8 cellular contexts compared by ENCODE assay signal in the genomic region with DNA sequence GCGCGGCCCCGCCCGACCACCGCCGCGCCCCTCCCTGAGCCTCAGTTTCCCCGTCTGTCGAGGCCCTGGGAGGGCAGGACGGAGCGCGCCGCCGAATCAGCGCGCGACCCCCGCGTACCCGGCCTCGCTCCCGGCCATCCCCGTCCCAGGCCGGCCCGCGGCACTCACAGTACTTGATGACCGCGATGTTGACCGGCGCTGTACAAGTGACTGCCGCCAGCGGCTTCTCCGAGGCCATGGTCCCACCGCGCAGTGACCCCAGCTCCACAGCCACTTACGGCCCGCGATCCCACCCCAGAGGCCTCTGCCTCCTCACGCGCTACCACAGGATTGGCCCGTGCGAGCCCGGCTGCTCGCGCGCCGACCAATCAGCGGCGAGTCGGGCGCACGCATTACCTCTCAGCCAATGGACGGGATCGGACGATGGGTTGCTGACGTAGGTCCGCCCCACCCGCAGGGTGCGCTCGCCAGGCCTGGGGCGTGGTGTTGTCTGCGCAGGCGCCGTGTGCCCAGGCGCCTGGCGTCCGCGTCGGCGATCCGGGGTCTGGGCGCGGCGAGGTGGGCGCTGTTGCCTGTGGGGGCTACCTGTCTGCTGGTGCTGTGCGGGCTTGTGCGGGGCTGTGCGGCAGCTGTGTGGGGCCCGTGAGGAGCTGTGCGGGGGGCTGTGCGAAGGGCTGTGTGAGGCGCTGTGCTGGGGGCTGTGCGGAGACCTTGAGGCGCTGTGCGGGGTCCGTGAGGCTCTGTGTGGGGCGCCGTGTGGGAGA. TPM values are rescaled to one million over a fixed set of nuclear protein-coding genes. Genes with fewer than 3 reads are reported as not detected.
DNase-seq lines count a peak whose midpoint lies in the region; ATAC-seq and TF ChIP-seq lines count a peak whose summit lies in the region.

A gene with protein sequence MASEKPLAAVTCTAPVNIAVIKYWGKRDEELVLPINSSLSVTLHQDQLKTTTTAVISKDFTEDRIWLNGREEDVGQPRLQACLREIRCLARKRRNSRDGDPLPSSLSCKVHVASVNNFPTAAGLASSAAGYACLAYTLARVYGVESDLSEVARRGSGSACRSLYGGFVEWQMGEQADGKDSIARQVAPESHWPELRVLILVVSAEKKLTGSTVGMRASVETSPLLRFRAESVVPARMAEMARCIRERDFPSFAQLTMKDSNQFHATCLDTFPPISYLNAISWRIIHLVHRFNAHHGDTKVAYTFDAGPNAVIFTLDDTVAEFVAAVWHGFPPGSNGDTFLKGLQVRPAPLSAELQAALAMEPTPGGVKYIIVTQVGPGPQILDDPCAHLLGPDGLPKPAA (minus strand): TSS at position 249 of the 764 bp plus-strand sequence. CDS start 11 bp downstream, at position 238.

- H3K4me1 Mint-ChIP-seq in GM23338: peaks cover 15% of the 10 kb centered on the region; the same call in 2 of the 3 replicates
- peaks cover 19% of the 10 kb centered on the region for H3K4me1 Mint-ChIP-seq in activated T-helper 2 cell treated with anti-CD3 and anti-CD28 coated beads, Interferon-gamma antibody, Interleukin-2, Interleukin-4, amounts not matched to agents 10 μg/mL and 5 μg/mL and 100 μg/mL, durations not matched to agents 14 hours and 24 hours and 36 hours (ENCODE audit: low read depth)
- peaks cover 12 to 28% of the 10 kb centered on the region in 2 donors for H3K4me1 Mint-ChIP-seq in natural killer cell

- peak within 1 kb of the TSS; percentile 90 for H3K4me3 ChIP-seq in GM23338
- peak within 1 kb of the TSS; percentile 92 for H3K4me3 ChIP-seq in RWPE2 (ENCODE audit: severe bottlenecking)
- H3K4me3 ChIP-seq in fibroblast of mammary gland (ENCODE audit: control insufficient read depth, low read depth, low read length): peak within 1 kb of the TSS; percentile 86

- peaks cover 15% of the 10 kb centered on the region for H3K27me3 Mint-ChIP-seq in GM23338 (ENCODE audit: insufficient read depth, low read depth, poor library complexity)
- no peaks in the 10 kb centered on the region for H3K27me3 Mint-ChIP-seq in activated T-helper 2 cell treated with anti-CD3 and anti-CD28 coated beads, Interferon-gamma antibody, Interleukin-2, Interleukin-4, amounts not matched to agents 10 μg/mL and 5 μg/mL and 100 μg/mL, durations not matched to agents 14 hours and 24 hours and 36 hours (ENCODE audit: low read depth)
- H3K27me3 Mint-ChIP-seq in natural killer cell (ENCODE audit: low read depth in 2 of 2): no peaks in the 10 kb centered on the region

- no peaks in the 10 kb centered on the region for H3K27me3 ChIP-seq in GM23338 (ENCODE audit: insufficient read depth)
- H3K27me3 ChIP-seq in RWPE2 (ENCODE audit: insufficient read depth, poor library complexity, severe bottlenecking): no peaks in the 10 kb centered on the region

- ATAC-seq in GM23338 (peak; percentile 94), RWPE2 (ENCODE audit: low read depth) (peak; percentile 98), natural killer cell (peak; percentile 95 to 99 (median 95))

- H2AFZ ChIP-seq in GM23338: peak within 1 kb of the TSS; percentile 81

- H3K79me2 ChIP-seq in GM23338 (replicated peaks; ENCODE audit: insufficient read depth): peaks cover 62% of the 10 kb centered on the region

- no peak within 1 kb of the TSS; the same call in 1 of the 2 replicates for H3K27ac ChIP-seq in GM23338 (ENCODE audit: low read depth)
- H3K27ac ChIP-seq in RWPE2 (ENCODE audit: poor library complexity, severe bottlenecking): peak within 1 kb of the TSS; percentile 79

- TF ChIP-seq CTCF in GM23338 (conservative IDR thresholded peaks at IDR 0.05; ENCODE audit: low read depth in 2 of 2) (0 out of 4 replicates have a peak, but pooled peaks of 1 of the 2 experiments have one; percentile 8), RWPE2 (IDR thresholded peaks at IDR 0.05; ENCODE audit: poor library complexity, severe bottlenecking) (no peak), fibroblast of mammary gland (conservative IDR thresholded peaks at IDR 0.05; ENCODE audit: control insufficient read depth, insufficient read depth, low read depth, low read length) (no peak), natural killer cell (IDR thresholded peaks at IDR 0.05) (no peak)

- peaks cover 30% of the 10 kb centered on the region for H4K20me1 ChIP-seq in GM23338 (replicated peaks; ENCODE audit: insufficient read depth)

- no peaks in the 10 kb centered on the region for H3K9me2 ChIP-seq in GM23338 (ENCODE audit: insufficient read depth)

- H3K4me3 Mint-ChIP-seq in GM23338 (peak within 1 kb of the TSS; percentile 96), natural killer cell (peak within 1 kb of the TSS; percentile 97)
- H3K4me3 Mint-ChIP-seq in activated T-helper 2 cell treated with anti-CD3 and anti-CD28 coated beads, Interferon-gamma antibody, Interleukin-2, Interleukin-4, amounts not matched to agents 10 μg/mL and 5 μg/mL and 100 μg/mL, durations not matched to agents 14 hours and 24 hours and 36 hours (ENCODE audit: low read depth): peak within 1 kb of the TSS; percentile 93

- H3K4me2 ChIP-seq in GM23338: peak within 1 kb of the TSS; percentile 97

- H3K27ac Mint-ChIP-seq in GM23338: peak within 1 kb of the TSS; percentile 93
- H3K27ac Mint-ChIP-seq in activated T-helper 2 cell treated with anti-CD3 and anti-CD28 coated beads, Interferon-gamma antibody, Interleukin-2, Interleukin-4, amounts not matched to agents 10 μg/mL and 5 μg/mL and 100 μg/mL, durations not matched to agents 14 hours and 24 hours and 36 hours: peak within 1 kb of the TSS; percentile 91
- H3K27ac Mint-ChIP-seq in natural killer cell: peak within 1 kb of the TSS; percentile 94 to 99

- H3K36me3 Mint-ChIP-seq in GM23338 (ENCODE audit: low read depth) (peaks cover 13% of the 10 kb centered on the region), natural killer cell (no peaks in the 10 kb centered on the region)
- peaks cover 23% of the 10 kb centered on the region for H3K36me3 Mint-ChIP-seq in activated T-helper 2 cell treated with anti-CD3 and anti-CD28 coated beads, Interferon-gamma antibody, Interleukin-2, Interleukin-4, amounts not matched to agents 10 μg/mL and 5 μg/mL and 100 μg/mL, durations not matched to agents 14 hours and 24 hours and 36 hours (ENCODE audit: low read depth)

- no peaks in the 10 kb centered on the region for H3K9me3 ChIP-seq in RWPE2 (ENCODE audit: severe bottlenecking)

- H3K36me3 ChIP-seq in GM23338 (ENCODE audit: insufficient read depth): 0 out of 2 replicates have a peak, but pooled peaks cover 1% of the 10 kb centered on the region
- H3K36me3 ChIP-seq in RWPE2 (ENCODE audit: low read depth): peaks cover 40% of the 10 kb centered on the region

- peaks cover 6% of the 10 kb centered on the region for H3K9me3 Mint-ChIP-seq in GM23338
- no peaks in the 10 kb centered on the region for H3K9me3 Mint-ChIP-seq in activated T-helper 2 cell treated with anti-CD3 and anti-CD28 coated beads, Interferon-gamma antibody, Interleukin-2, Interleukin-4, amounts not matched to agents 10 μg/mL and 5 μg/mL and 100 μg/mL, durations not matched to agents 14 hours and 24 hours and 36 hours
- H3K9me3 Mint-ChIP-seq in natural killer cell: no peaks in the 10 kb centered on the region

- H3F3A ChIP-seq in GM23338 (replicated peaks; ENCODE audit: low read depth): 0 out of 2 replicates have a peak, but pooled peaks cover 12% of the 10 kb centered on the region

- H3K4me1 ChIP-seq in GM23338 (ENCODE audit: insufficient read depth) (peaks cover 18% of the 10 kb centered on the region), RWPE2 (ENCODE audit: insufficient read depth, poor library complexity, severe bottlenecking) (peaks cover 7% of the 10 kb centered on the region)

- intact Hi-C loops in activated T-helper 2 cell treated with anti-CD3 and anti-CD28 coated beads, Interferon-gamma antibody, Interleukin-2, Interleukin-4, amounts not matched to agents 10 μg/mL and 5 μg/mL and 100 μg/mL, durations not matched to agents 14 hours and 24 hours and 36 hours (cut with micrococcal nuclease): loop anchor here (1.0 kb wide), 3 partner anchors 12 to 43 kb away; a partner anchor contains a TSS
- intact Hi-C loops in natural killer cell (cut with micrococcal nuclease): loop anchor here (1.0 to 2.0 kb wide), 2 partner anchors 9 to 40 kb away; no protein-coding TSS in a partner anchor

- DNase-seq in EH (ENCODE audit: low read depth) (peak; percentile 98), GM23338 (ENCODE audit: low spot score) (peak; percentile 98), LHCN-M2 (ENCODE audit: low read depth) (peak; percentile 96), RWPE2 (ENCODE audit: low spot score) (peak; percentile 98), fibroblast of mammary gland (ENCODE audit: low read depth) (peak; percentile 97), natural killer cell (peak; percentile 95)
- peak; percentile 96 for DNase-seq in activated T-helper 2 cell treated with anti-CD3 and anti-CD28 coated beads, Interferon-gamma antibody, Interleukin-2, Interleukin-4, amounts not matched to agents 10 μg/mL and 5 μg/mL and 100 μg/mL, durations not matched to agents 14 hours and 24 hours and 36 hours (ENCODE audit: low spot score)
- peak; percentile 94 for DNase-seq in stimulated activated naive CD4-positive, alpha-beta T cell treated with Interleukin-2 at 50 U/mL for 16 hours (lab: John Stamatoyannopoulos, UW)

TF ChIP-seq in GM23338, 12 proteins besides CTCF, POLR2A, EP300 and RAD21 (continues in another document):
- peak; percentile 90 for TF ChIP-seq CREB1 (CRISPR knock-in tag; IDR thresholded peaks at IDR 0.05; ENCODE audit: low read depth)

RNA-seq across cellular contexts. Expression of the gene that starts here (rescaled TPM):
- total RNA-seq in GM23338 (2014; rRNA removed; shearing (Covaris generic)): 144 and 149 TPM in 2 replicates
- polyA plus RNA-seq in GM23338 (2016; fragmentation: Nextera tagmentation; extraction: Ambion mirVana): 94.2 and 95.3 TPM in 2 replicates
- total RNA-seq in LHCN-M2 (2014; rRNA removed) (31.8 and 37.8 TPM in 2 replicates), natural killer cell (100 to 1,000 TPM; 176 to 271 (median 185) TPM)
- 59.0 TPM for polyA plus RNA-seq in LHCN-M2 (2012)
- 132 and 137 TPM in 2 replicates for total RNA-seq in activated T-helper 2 cell treated with anti-CD3 and anti-CD28 coated beads, Interferon-gamma antibody, Interleukin-2, Interleukin-4, amounts not matched to agents 10 μg/mL and 5 μg/mL and 100 μg/mL, durations not matched to agents 14 hours and 24 hours and 36 hours
